ENCODE assay signal across 10 cellular contexts in the genomic region with DNA sequence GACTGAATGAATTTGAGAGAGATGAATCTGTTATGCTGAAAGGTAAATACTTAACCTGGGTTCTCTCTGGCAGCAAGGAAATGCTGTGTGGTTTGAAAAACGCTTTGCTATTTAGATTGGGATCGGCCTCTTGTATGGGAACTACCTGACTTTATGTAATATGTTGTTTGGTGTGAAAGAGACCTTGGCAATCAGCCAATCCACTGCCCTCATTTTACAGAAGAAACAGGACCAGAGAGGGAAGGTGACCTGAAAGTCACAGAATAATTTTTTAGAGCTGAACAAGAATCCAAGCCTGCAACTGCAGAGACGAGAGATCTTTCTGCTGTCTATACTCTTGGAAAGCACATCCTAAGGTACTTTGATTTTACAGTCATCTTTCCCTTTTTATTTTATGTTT. TPM values are rescaled to one million over a fixed set of nuclear protein-coding genes. Genes with fewer than 3 reads are reported as not detected.
DNase-seq lines count a peak whose midpoint lies in the region; ATAC-seq and TF ChIP-seq lines count a peak whose summit lies in the region.
"Had no signal": no experiment of that assay in that cellular context is flagged by ENCODE, and none has a peak within 500 bp of the region (broad histone marks: within the 10 kb centered on the region; RNA-seq: fewer than 3 reads in every experiment).

No MANE protein-coding gene starts in this region.

- TF ChIP-seq CTCF in kidney epithelial cell (IDR thresholded peaks at IDR 0.05; ENCODE audit: insufficient read depth, low read length, poor library complexity, severe bottlenecking), result no peak
- TF ChIP-seq CTCF in tibial artery (IDR thresholded peaks at IDR 0.05), result no peak

- no peaks in the 10 kb centered on the region for H3K9me3 Mint-ChIP-seq in activated T-cell treated with anti-CD3 and anti-CD28 coated beads, Interleukin-2, amount 50 U/mL, for 72 hours
- H3K9me3 Mint-ChIP-seq in activated naive CD8-positive, alpha-beta T cell (ENCODE audit: low read depth), result no peaks in the 10 kb centered on the region

- H3K4me1 ChIP-seq in tibial artery, result peaks cover 0 to 45% (median 37%) of the 10 kb centered on the region in 4 donors

- no peaks in the 10 kb centered on the region for H3K27me3 Mint-ChIP-seq in activated T-cell treated with anti-CD3 and anti-CD28 coated beads, Interleukin-2, amount 50 U/mL, for 72 hours (ENCODE audit: low read depth)
- no peaks in the 10 kb centered on the region for H3K27me3 Mint-ChIP-seq in activated naive CD8-positive, alpha-beta T cell

- peaks cover 44% of the 10 kb centered on the region for H3K4me1 Mint-ChIP-seq in activated T-cell treated with anti-CD3 and anti-CD28 coated beads, Interleukin-2, amount 50 U/mL, for 72 hours (ENCODE audit: low read depth)
- peaks cover 50% of the 10 kb centered on the region for H3K4me1 Mint-ChIP-seq in activated naive CD8-positive, alpha-beta T cell (ENCODE audit: low read depth)

- H3K4me3 Mint-ChIP-seq in activated T-cell treated with anti-CD3 and anti-CD28 coated beads, Interleukin-2, amount 50 U/mL, for 72 hours, result peak overlapping the region; percentile 95
- peak overlapping the region; percentile 97 for H3K4me3 Mint-ChIP-seq in activated naive CD8-positive, alpha-beta T cell

- peak overlapping the region; percentile 99 for H3K4me3 ChIP-seq in kidney epithelial cell (ENCODE audit: low read depth, low read length)
- peak overlapping the region; percentile 94 to 98 for H3K4me3 ChIP-seq in tibial artery

- no peaks in the 10 kb centered on the region for H3K9me3 ChIP-seq in tibial artery

- peak overlapping the region; percentile 93 for H3K27ac Mint-ChIP-seq in activated T-cell treated with anti-CD3 and anti-CD28 coated beads, Interleukin-2, amount 50 U/mL, for 72 hours
- H3K27ac Mint-ChIP-seq in activated naive CD8-positive, alpha-beta T cell, result peak overlapping the region; percentile 99

- no peak for DNase-seq in activated T-cell treated with anti-CD3 and anti-CD28 coated beads, Interleukin-2, amount 50 U/mL, for 72 hours
- DNase-seq in activated T-cell treated with anti-CD3 and anti-CD28 coated beads, Interleukin-2, amount 50 U/mL, for 1 hour, result no peak
- DNase-seq in kidney epithelial cell (ENCODE audit: low read depth) (no peak), tibial artery (no peak), iPS-NIHi11 (ENCODE audit: low spot score) (no peak)
- no peak for DNase-seq in stimulated activated CD4-positive, alpha-beta T cell treated with anti-CD3 and anti-CD28 coated beads, Interleukin-2, amount 100 ng/mL, for 24 hours
- DNase-seq: GDM1, NCI-H1105 had no signal

- H3K27ac ChIP-seq in tibial artery, result peak overlapping the region; percentile 93 to 97

- peaks cover 19 to 29% of the 10 kb centered on the region in 2 donors for H3K36me3 Mint-ChIP-seq in activated T-cell treated with anti-CD3 and anti-CD28 coated beads, Interleukin-2, amount 50 U/mL, for 72 hours (ENCODE audit: insufficient read depth in 2 of 2)
- H3K36me3 Mint-ChIP-seq in activated naive CD8-positive, alpha-beta T cell, result peaks cover 2% of the 10 kb centered on the region

- peaks cover 3% of the 10 kb centered on the region for H3K36me3 ChIP-seq in kidney epithelial cell (ENCODE audit: control insufficient read depth, insufficient read depth, low read length)
- peaks cover 35 to 46% (median 45%) of the 10 kb centered on the region in 3 donors for H3K36me3 ChIP-seq in tibial artery

- intact Hi-C loops in tibial artery (cut with DNase I; ENCODE audit: low total_unique reads), result loop anchor here (10.0 kb wide), 1 partner anchor 375 kb away; no protein-coding TSS in a partner anchor

- H3K27me3 ChIP-seq in kidney epithelial cell (ENCODE audit: control insufficient read depth, insufficient read depth, low read length) (no peaks in the 10 kb centered on the region), tibial artery (no peaks in the 10 kb centered on the region)

- ATAC-seq in activated T-cell treated with anti-CD3 and anti-CD28 coated beads, Interleukin-2, amount 50 U/mL, for 72 hours (replicated peaks in 1 of 2), result no peak
- no peak for ATAC-seq in HG03469 (IDR thresholded peaks at IDR 0.05; ENCODE audit: unreplicated experiment)

RNA-seq across cellular contexts. Expression of a gene that starts 1.0 kb away (rescaled TPM):
- total RNA-seq in activated T-cell treated with anti-CD3 and anti-CD28 coated beads, Interleukin-2, amount 50 U/mL, for 72 hours, result 100 to 1,000 TPM; 218 to 228 TPM
- total RNA-seq in kidney epithelial cell, result 146 and 153 TPM in 2 replicates

RNA-seq across cellular contexts. Expression of a gene that starts 1.4 kb away (rescaled TPM):
- 100 to 1,000 TPM in 1 of 2 donors, 10 to 100 TPM in 1; 95.0 to 108 TPM for total RNA-seq in activated T-cell treated with anti-CD3 and anti-CD28 coated beads, Interleukin-2, amount 50 U/mL, for 72 hours
- total RNA-seq in kidney epithelial cell, result 123 and 133 TPM in 2 replicates

RNA-seq across cellular contexts. Expression of a gene that starts 28.8 kb away (rescaled TPM):
- 1 to 10 TPM; 6.1 to 8.9 TPM for total RNA-seq in activated T-cell treated with anti-CD3 and anti-CD28 coated beads, Interleukin-2, amount 50 U/mL, for 72 hours
- total RNA-seq in kidney epithelial cell, result 5.6 and 13.2 TPM in 2 replicates

RNA-seq across cellular contexts. Expression of a gene that starts 28.9 kb away (rescaled TPM):
- total RNA-seq in activated T-cell treated with anti-CD3 and anti-CD28 coated beads, Interleukin-2, amount 50 U/mL, for 72 hours, result 10 to 100 TPM; 59.2 to 65.9 TPM
- 31.7 and 38.4 TPM in 2 replicates for total RNA-seq in kidney epithelial cell

RNA-seq across cellular contexts. Expression of a gene that starts 35.3 kb away (rescaled TPM):
- total RNA-seq in activated T-cell treated with anti-CD3 and anti-CD28 coated beads, Interleukin-2, amount 50 U/mL, for 72 hours, result 100 to 1,000 TPM; 202 to 208 TPM
- total RNA-seq in kidney epithelial cell, result 385 and 460 TPM in 2 replicates
